18 cellular contexts compared by ENCODE assay signal in the genomic region with DNA sequence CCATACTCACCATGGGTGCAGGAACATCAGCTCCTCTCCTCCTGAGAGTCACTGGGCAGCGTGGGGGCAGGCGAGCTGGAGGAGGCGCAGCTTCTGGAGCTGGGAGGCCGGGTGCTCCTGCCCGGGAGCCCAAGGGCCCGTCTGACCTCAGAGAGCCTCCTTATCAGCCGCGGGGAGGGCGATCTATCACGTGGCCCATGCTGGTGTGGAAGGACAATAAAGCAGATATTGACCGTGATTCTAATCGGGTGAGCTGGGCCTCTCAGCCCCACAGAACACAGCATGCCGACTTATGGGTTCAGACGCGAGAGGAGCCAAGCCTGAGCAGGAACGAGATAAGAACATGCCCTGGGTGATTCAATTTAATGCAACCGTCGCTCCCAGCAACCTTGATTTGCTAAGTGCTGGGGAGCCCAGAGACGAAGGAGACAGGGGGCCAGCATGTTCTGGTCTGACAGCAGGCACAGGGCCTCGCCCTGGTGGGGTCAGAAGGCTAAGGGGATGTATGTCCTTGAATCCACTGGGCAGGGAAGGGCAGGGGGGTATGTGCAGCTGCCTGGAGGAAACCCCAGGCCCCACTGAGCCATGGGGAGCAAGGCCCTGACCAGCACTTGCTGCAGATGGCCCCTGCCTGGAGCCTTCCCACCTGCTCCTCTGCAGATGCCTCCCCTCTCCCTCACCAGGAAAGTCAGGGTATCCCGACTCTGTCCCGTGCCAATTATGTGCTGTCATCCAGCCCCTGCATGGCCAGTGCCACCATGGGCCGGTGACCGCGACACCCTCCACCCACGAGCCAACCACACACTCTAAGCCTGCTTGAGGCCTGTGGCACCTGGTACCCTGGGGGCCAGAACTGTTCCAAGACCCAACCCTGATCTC.
DNase-seq lines count a peak whose midpoint lies in the region; ATAC-seq and TF ChIP-seq lines count a peak whose summit lies in the region.
"Had no signal": no experiment of that assay in that cellular context is flagged by ENCODE, and none has a peak within 500 bp of the region (broad histone marks: within the 10 kb centered on the region; RNA-seq: fewer than 3 reads in every experiment).

No MANE protein-coding gene starts in this region.

- no peak for ATAC-seq in GM21423 (IDR thresholded peaks at IDR 0.05; ENCODE audit: unreplicated experiment)
- ATAC-seq: mucosa of descending colon had no signal

- H3K4me1 ChIP-seq in SJCRH30 = no peaks in the 10 kb centered on the region

- no peaks in the 10 kb centered on the region for H3K9me3 ChIP-seq in SJCRH30 (replicated peaks)
- H3K9me3 ChIP-seq: mucosa of descending colon had no signal

- no peaks in the 10 kb centered on the region for H3K9me3 Mint-ChIP-seq in neural crest cell
- H3K9me3 Mint-ChIP-seq: HFFc6, immature natural killer cell had no signal

- H3K27me3 Mint-ChIP-seq in neural crest cell (ENCODE audit: low read depth) = no peaks in the 10 kb centered on the region

- H3K4me1 Mint-ChIP-seq in neural crest cell = peaks cover 7% of the 10 kb centered on the region
- H3K4me1 Mint-ChIP-seq: immature natural killer cell had no signal

- no peak overlapping the region for H3K4me3 Mint-ChIP-seq in neural crest cell
- H3K4me3 Mint-ChIP-seq: HFFc6, immature natural killer cell had no signal

- TF ChIP-seq CTCF in neural crest cell (conservative IDR thresholded peaks at IDR 0.05) = no peak

- H3K27ac Mint-ChIP-seq in neural crest cell (ENCODE audit: unreplicated experiment) = peak overlapping the region; percentile 19
- H3K27ac Mint-ChIP-seq: HFFc6, immature natural killer cell had no signal

- peak; percentile 59 for DNase-seq in activated effector memory CD4-positive, alpha-beta T cell treated with anti-CD3 and anti-CD28 coated beads, Interleukin-2, amount 50 U/mL, for 16 hours
- no peak for DNase-seq in activated effector memory CD4-positive, alpha-beta T cell treated with Interleukin-2 at 50 U/mL for 16 hours
- peak; percentile 30 to 38 for DNase-seq in erythroblast (lab: John Stamatoyannopoulos, UW)
- DNase-seq in neural crest cell (ENCODE audit: low read depth, low spot score) = no peak
- no peak for DNase-seq in HuH-7.5 (ENCODE audit: low spot score)
- no peak for DNase-seq in SJCRH30
- no peak for DNase-seq in NCI-H1092 treated with DMSO at 0.1 percent for 48 hours (lab: John Stamatoyannopoulos, UW)
- DNase-seq: caudate nucleus; foreskin fibroblast; HFFc6; immature natural killer cell; KG1; NCI-H146; NCI-H446 treated with DMSO at 0.1 percent for 48 hours; stimulated activated CD4-positive, alpha-beta T cell treated with anti-CD3 and anti-CD28 coated beads, Interleukin-12 subunit alpha, Interleukin-12 subunit beta, amount 100 ng/mL, for 4 hours had no signal

- no peaks in the 10 kb centered on the region for H3K27me3 ChIP-seq in SJCRH30

- no peak overlapping the region for H3K4me3 ChIP-seq in SJCRH30
- H3K4me3 ChIP-seq: mucosa of descending colon had no signal

- no peaks in the 10 kb centered on the region for H3K36me3 ChIP-seq in SJCRH30

- no peak overlapping the region for H3K27ac ChIP-seq in SJCRH30
- H3K27ac ChIP-seq: HL-60 had no signal

- TF ChIP-seq POLR2A in erythroblast (IDR thresholded peaks at IDR 0.05; ENCODE audit: low read length) = no peak

- no peaks in the 10 kb centered on the region for H3K36me3 Mint-ChIP-seq in neural crest cell (ENCODE audit: low read depth)
- H3K36me3 Mint-ChIP-seq: immature natural killer cell had no signal

Comparison
In these comparisons a context has a peak if more than half of its experiments do, and no peak if none do; other contexts are left out.
1. DNase-seq: peak in activated effector memory CD4-positive, alpha-beta T cell treated with anti-CD3 and anti-CD28 coated beads, Interleukin-2, amount 50 U/mL, for 16 hours (single experiment) and erythroblast (2 of 2); none in activated effector memory CD4-positive, alpha-beta T cell treated with Interleukin-2 at 50 U/mL for 16 hours (single experiment), neural crest cell (single experiment), HuH-7.5 (single experiment), SJCRH30 (0 of 2) and NCI-H1092 treated with DMSO at 0.1 percent for 48 hours (single experiment).